12 cellular contexts compared by ENCODE assay signal in genomic region chr11:101582242-101583052, GRCh38. TPM values are rescaled to one million over a fixed set of nuclear protein-coding genes. Genes with fewer than 3 reads are reported as not detected.
DNase-seq lines count a peak whose midpoint lies in the region; ATAC-seq and TF ChIP-seq lines count a peak whose summit lies in the region.
"Had no signal": no experiment of that assay in that cellular context is flagged by ENCODE, and none has a peak within 500 bp of the region (broad histone marks: within the 10 kb centered on the region; RNA-seq: fewer than 3 reads in every experiment).

No MANE protein-coding gene starts in this region.

- no peak for TF ChIP-seq POLR2A in GM18505 (IDR thresholded peaks at IDR 0.05; ENCODE audit: borderline replicate concordance, extremely low read depth, insufficient read depth, insufficient read length)

- WGBS in smooth muscle cell (ENCODE audit: low lambda C conversion rate), result 8% methylated on average over 37 of the region's 38 CpGs

- H3K27me3 ChIP-seq in H7 (ENCODE audit: control insufficient read depth, insufficient read depth, low read length) (peaks cover 37% of the 10 kb centered on the region), kidney epithelial cell (ENCODE audit: control insufficient read depth, insufficient read depth, low read length) (peaks cover 16% of the 10 kb centered on the region), smooth muscle cell (ENCODE audit: low read depth) (peaks cover 72% of the 10 kb centered on the region)

- ATAC-seq in GM18505 (IDR thresholded peaks at IDR 0.05; ENCODE audit: unreplicated experiment), result no peak
- no peak for ATAC-seq in HG03571 (IDR thresholded peaks at IDR 0.05; ENCODE audit: unreplicated experiment)

- peak overlapping the region; percentile 95 for H2AFZ ChIP-seq in smooth muscle cell (ENCODE audit: low read depth)

- peak overlapping the region; percentile 98 for H3K4me2 ChIP-seq in smooth muscle cell

- no peak for TF ChIP-seq CTCF in coronary artery (IDR thresholded peaks at IDR 0.05)
- no peak for TF ChIP-seq CTCF in kidney epithelial cell (IDR thresholded peaks at IDR 0.05; ENCODE audit: insufficient read depth, low read length, poor library complexity, severe bottlenecking)
- TF ChIP-seq CTCF in smooth muscle cell (IDR thresholded peaks at IDR 0.05; ENCODE audit: borderline replicate concordance, insufficient read depth, poor library complexity, severe bottlenecking), result no peak

- no peaks in the 10 kb centered on the region for H3K79me2 ChIP-seq in smooth muscle cell (ENCODE audit: low read depth)

- H4K20me1 ChIP-seq in smooth muscle cell (ENCODE audit: low read depth), result no peaks in the 10 kb centered on the region

- no peak overlapping the region for H3K9ac ChIP-seq in smooth muscle cell (ENCODE audit: low read depth)

- H3K4me3 ChIP-seq in H7 (ENCODE audit: insufficient read depth, low read depth, low read length) (peak overlapping the region; percentile 72), coronary artery (peak overlapping the region; percentile 84), kidney epithelial cell (ENCODE audit: low read depth, low read length) (peak overlapping the region; percentile 43), smooth muscle cell (peak overlapping the region; percentile 63)

- H3K4me1 ChIP-seq in smooth muscle cell (ENCODE audit: low read depth), result no peaks in the 10 kb centered on the region

- peak; percentile 18 for DNase-seq in H7
- DNase-seq in coronary artery (ENCODE audit: low spot score), result no peak
- no peak for DNase-seq in kidney epithelial cell (ENCODE audit: low read depth)
- DNase-seq in smooth muscle cell (lab: John Stamatoyannopoulos, UW; ENCODE audit: unreplicated experiment), result no peak
- DNase-seq in HCEC 1CT, result no peak
- DNase-seq in middle frontal gyrus (ENCODE audit: extremely low spot score, low spot score), result no peak
- DNase-seq: GF-D8; stimulated activated naive CD4-positive, alpha-beta T cell treated with Interleukin-2 at 50 U/mL for 16 hours had no signal

- H3K36me3 ChIP-seq in H7 (replicated peaks; ENCODE audit: control insufficient read depth, insufficient read depth, low read length) (no peaks in the 10 kb centered on the region), kidney epithelial cell (ENCODE audit: control insufficient read depth, insufficient read depth, low read length) (no peaks in the 10 kb centered on the region), smooth muscle cell (ENCODE audit: low read depth) (no peaks in the 10 kb centered on the region)
- H3K36me3 ChIP-seq: neutrophil had no signal

- peak overlapping the region; percentile 62 for H3K27ac ChIP-seq in coronary artery
- no peak overlapping the region for H3K27ac ChIP-seq in smooth muscle cell (ENCODE audit: low read depth)
- H3K27ac ChIP-seq: neutrophil had no signal

- H3F3A ChIP-seq in smooth muscle cell (ENCODE audit: low read depth), result no peaks in the 10 kb centered on the region

- no peaks in the 10 kb centered on the region for H3K9me3 ChIP-seq in smooth muscle cell (replicated peaks; ENCODE audit: low read depth)
- H3K9me3 ChIP-seq: neutrophil had no signal

RNA-seq across cellular contexts. Expression of gene TRPC6, which starts 1.4 kb away (rescaled TPM):
- total RNA-seq in H7 (2014; rRNA removed; shearing (Covaris generic)), result 1.4 and 2.1 TPM in 2 replicates
- total RNA-seq in kidney epithelial cell, result not detected in 2 replicates
- 0.18 and 0.31 TPM in 2 replicates for total RNA-seq in smooth muscle cell
- polyA plus RNA-seq in smooth muscle cell, result not detected in 2 replicates
- total RNA-seq: HT-29 had no signal
